ENCODE assay signal across 21 cellular contexts in the genomic region with DNA sequence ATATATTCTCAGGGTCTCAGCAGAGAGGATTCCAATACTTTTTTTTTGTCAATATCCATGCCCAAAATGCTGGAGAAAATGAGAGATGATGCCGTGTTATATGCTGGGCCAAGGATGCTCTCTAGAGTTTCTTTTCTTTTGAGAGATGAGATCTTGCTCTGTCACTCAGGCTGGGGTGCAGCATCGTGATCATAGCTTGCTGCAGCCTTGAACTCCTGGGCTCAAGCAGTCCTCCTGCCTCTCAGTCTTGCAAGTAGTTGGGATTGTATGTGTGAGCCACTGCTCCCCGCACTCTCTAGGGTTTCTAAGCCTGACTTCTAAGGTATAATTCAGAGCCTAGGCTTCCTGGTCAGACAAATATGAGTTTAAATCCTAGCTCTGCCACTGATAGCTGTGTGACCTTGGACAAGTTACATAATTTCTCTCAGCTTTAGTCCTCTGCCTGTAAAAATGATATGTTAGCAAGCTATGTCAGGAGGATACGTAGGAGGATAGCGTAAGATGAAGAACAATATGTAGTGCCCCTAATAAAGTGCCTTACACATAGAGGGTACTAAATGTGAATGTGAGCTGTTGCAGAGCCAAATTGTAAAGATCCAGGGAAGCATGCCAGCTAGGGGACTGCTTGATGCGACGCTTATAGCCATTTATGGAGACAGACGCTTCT. TPM values are rescaled to one million over a fixed set of nuclear protein-coding genes. Genes with fewer than 3 reads are reported as not detected.
DNase-seq lines count a peak whose midpoint lies in the region; ATAC-seq, FAIRE-seq and TF ChIP-seq lines count a peak whose summit lies in the region.
"Had no signal": no experiment of that assay in that cellular context is flagged by ENCODE, and none has a peak within 500 bp of the region (broad histone marks: within the 10 kb centered on the region; RNA-seq: fewer than 3 reads in every experiment).

No MANE protein-coding gene starts in this region.

- no peak overlapping the region for H3K4me3 ChIP-seq in K562
- H3K4me3 ChIP-seq in kidney (ENCODE audit: low read length in 2 of 2), result no peak overlapping the region
- H3K4me3 ChIP-seq: hepatocyte, left lung, skin epidermis had no signal

- H3K27ac ChIP-seq in H9 (ENCODE audit: insufficient read length, low read depth, low read length) (no peak overlapping the region), K562 (ENCODE audit: extremely low read depth, low read depth, low read length) (no peak overlapping the region), substantia nigra (ENCODE audit: low read depth, low read length, poor library complexity, severe bottlenecking) (peak overlapping the region; percentile 58), kidney (ENCODE audit: low read depth in 2 of 2, low read length in 2 of 2) (peak overlapping the region in 1 of 2 donors; percentile 3)
- H3K27ac ChIP-seq: hepatocyte, KMS-11 had no signal

- no peaks in the 10 kb centered on the region for H3K79me1 ChIP-seq in H9 (ENCODE audit: insufficient read depth, low read depth, low read length, poor library complexity, severe bottlenecking)

- peaks cover 52% of the 10 kb centered on the region for H3K27me3 Mint-ChIP-seq in H9 (ENCODE audit: low read depth)
- H3K27me3 Mint-ChIP-seq in activated T-cell treated with anti-CD3 and anti-CD28 coated beads, Interleukin-2, amount 50 U/mL, for 4 hours (ENCODE audit: low read depth), result no peaks in the 10 kb centered on the region
- H3K27me3 Mint-ChIP-seq: stimulated activated naive CD8-positive, alpha-beta T cell treated with anti-CD3 and anti-CD28 coated beads, Interleukin-15, amount 100 ng/mL, for 72 hours had no signal

- H4K5ac ChIP-seq in H9 (ENCODE audit: insufficient read length, low read depth, low read length), result no peak overlapping the region

- POLR2A ChIA-PET in K562 (lab: Yijun Ruan, JAX), result interaction anchor here (0.6 to 5.6 kb wide), 10 partner anchors 8 to 729 kb away, joined by 3 to 35 read pairs (median 4); a partner anchor contains a TSS

- H3K56ac ChIP-seq in H9 (ENCODE audit: insufficient read length, low read depth, low read length), result no peak overlapping the region

- H3K4me1 Mint-ChIP-seq in H9, result peaks cover 37 to 39% of the 10 kb centered on the region in 2 experiments
- peaks cover 13% of the 10 kb centered on the region for H3K4me1 Mint-ChIP-seq in activated T-cell treated with anti-CD3 and anti-CD28 coated beads, Interleukin-2, amount 50 U/mL, for 4 hours (ENCODE audit: low read depth)

- H3K4me2 ChIP-seq in H9 (ENCODE audit: insufficient read depth, insufficient read length, low read length) (no peak overlapping the region), K562 (ENCODE audit: insufficient read depth, low read length) (no peak overlapping the region)

- no peak overlapping the region for H2BK15ac ChIP-seq in H9 (ENCODE audit: low read depth, low read length)

- H3K4me1 ChIP-seq in H9 (ENCODE audit: insufficient read depth, low read length) (peaks cover 5% of the 10 kb centered on the region), K562 (replicated peaks in 1 of 2; ENCODE audit: control insufficient read depth in 2 of 2, insufficient read depth in 2 of 2, low read length in 2 of 2) (peaks cover 16 to 23% of the 10 kb centered on the region in 2 experiments), kidney (ENCODE audit: control insufficient read depth in 1 of 2, insufficient read depth in 1 of 2, low read depth in 1 of 2, low read length in 2 of 2) (peaks cover 3 to 4% of the 10 kb centered on the region in 2 donors)

- no peak overlapping the region for H2BK120ac ChIP-seq in H9 (ENCODE audit: low read depth, low read length, poor library complexity, severe bottlenecking)

- in situ Hi-C loops in K562 (cut with MboI), result no loop called here

- CTCF ChIA-PET in K562 (lab: Yijun Ruan, JAX; ENCODE audit: low intra/inter-chr PET ratio), result no interaction called here

- no peaks in the 10 kb centered on the region for H3K27me3 ChIP-seq in H9 (ENCODE audit: insufficient read depth, low read length)
- H3K27me3 ChIP-seq in K562 (ENCODE audit: control insufficient read depth in 2 of 2, insufficient read depth in 2 of 2, low read length in 2 of 2), result no peaks in the 10 kb centered on the region
- H3K27me3 ChIP-seq: left lung had no signal

- TF ChIP-seq CTCF in H9 (conservative IDR thresholded peaks at IDR 0.05) (no peak), K562 (IDR thresholded peaks at IDR 0.05 in 2 of 3, conservative IDR thresholded peaks at IDR 0.05 in 1 of 3; ENCODE audit: insufficient read depth in 2 of 3, low read depth in 1 of 3, low read length in 3 of 3) (no peak), kidney (IDR thresholded peaks at IDR 0.05; ENCODE audit: borderline replicate concordance, extremely low read depth, insufficient read depth) (no peak)

- FAIRE-seq in K562 (lab: Jason Lieb, UNC) (no peak), kidney (lab: Jason Lieb, UNC) (no peak)
- FAIRE-seq: colon had no signal

- H3K18ac ChIP-seq in H9 (ENCODE audit: insufficient read length, low read depth, low read length), result no peak overlapping the region

- no peak overlapping the region for H4K91ac ChIP-seq in H9 (ENCODE audit: insufficient read length, low read depth, low read length)

- no peak overlapping the region for H3K9ac ChIP-seq in H9 (ENCODE audit: extremely low read depth, insufficient read length, low read length)
- H3K9ac ChIP-seq in K562 (ENCODE audit: insufficient read depth in 1 of 2, low read depth in 2 of 2, low read length in 2 of 2), result no peak overlapping the region
- H3K9ac ChIP-seq in kidney (ENCODE audit: low read length in 2 of 2), result no peak overlapping the region
- H3K9ac ChIP-seq: KMS-11 had no signal

- no peak for DNase-seq in H9
- peak in 1 of 4 experiments; percentile 37 for DNase-seq in K562 (ENCODE audit: extremely low read depth in 1 of 4, low spot score in 3 of 4)
- DNase-seq in islet precursor cell, result peak; percentile 29
- DNase-seq in substantia nigra (lab: John Stamatoyannopoulos, UW), result peak in 2 of 49 donors; percentile 4 to 45
- no peak for DNase-seq in NCI-H1048 (lab: John Stamatoyannopoulos, UW)
- no peak for DNase-seq in kidney
- DNase-seq in activated T-cell treated with anti-CD3 and anti-CD28 coated beads, Interleukin-2, amount 50 U/mL, for 4 hours, result no peak
- DNase-seq: activated CD4-positive, alpha-beta T cell treated with anti-CD3 and anti-CD28 coated beads for 1 hour; activated CD8-positive, alpha-beta memory T cell treated with anti-CD3 and anti-CD28 coated beads, Interleukin-2, amount 50 U/mL, for 4 hours; erythroblast; HCEC 1CT; left lung; NCI-H526 treated with DMSO at 0.1 percent for 48 hours; stimulated activated naive CD8-positive, alpha-beta T cell treated with anti-CD3 and anti-CD28 coated beads, Interleukin-15, amount 100 ng/mL, for 72 hours; T-helper 2 cell had no signal

- no peaks in the 10 kb centered on the region for H3K9me3 Mint-ChIP-seq in H9
- no peaks in the 10 kb centered on the region for H3K9me3 Mint-ChIP-seq in activated T-cell treated with anti-CD3 and anti-CD28 coated beads, Interleukin-2, amount 50 U/mL, for 4 hours
- H3K9me3 Mint-ChIP-seq: stimulated activated naive CD8-positive, alpha-beta T cell treated with anti-CD3 and anti-CD28 coated beads, Interleukin-15, amount 100 ng/mL, for 72 hours had no signal

- H3K79me2 ChIP-seq in H9 (ENCODE audit: insufficient read depth, low read length) (no peaks in the 10 kb centered on the region), K562 (ENCODE audit: control insufficient read depth, insufficient read depth, low read length) (peaks cover 1% of the 10 kb centered on the region; the same call in 1 of the 3 replicates)
- H3K79me2 ChIP-seq: hepatocyte had no signal

- no peaks in the 10 kb centered on the region for H3K9me3 ChIP-seq in H9 (ENCODE audit: control insufficient read depth, low read depth, low read length)
- H3K9me3 ChIP-seq in K562 (replicated peaks; ENCODE audit: control insufficient read depth, insufficient read depth, low read depth, low read length), result no peaks in the 10 kb centered on the region
- H3K9me3 ChIP-seq in kidney (ENCODE audit: control insufficient read depth in 1 of 2, low read length in 2 of 2), result no peaks in the 10 kb centered on the region
- H3K9me3 ChIP-seq: left lung had no signal

- intact Hi-C loops in K562 (cut with micrococcal nuclease) (loop anchor here (10.0 kb wide), 1 partner anchor 78 kb away; no protein-coding TSS in a partner anchor), kidney (cut with DNase I) (no loop called here)

- peaks cover 4% of the 10 kb centered on the region for H3K23me2 ChIP-seq in H9 (ENCODE audit: insufficient read length, low read depth, low read length, poor library complexity, severe bottlenecking)

- H3K14ac ChIP-seq in H9 (ENCODE audit: insufficient read depth, low read length), result no peak overlapping the region

- H2AFZ ChIP-seq in H9 (ENCODE audit: low read length) (no peak overlapping the region), K562 (ENCODE audit: low read depth, low read length) (no peak overlapping the region)
- H2AFZ ChIP-seq: hepatocyte had no signal

- no peak overlapping the region for H2BK5ac ChIP-seq in H9 (ENCODE audit: insufficient read length, low read length)

- peak overlapping the region in 2 of 3 experiments; percentile 12 to 15; a peak in 1 of 7 replicates for H3K27ac Mint-ChIP-seq in H9
- H3K27ac Mint-ChIP-seq: B cell; stimulated activated naive CD8-positive, alpha-beta T cell treated with anti-CD3 and anti-CD28 coated beads, Interleukin-15, amount 100 ng/mL, for 72 hours had no signal

- TF ChIP-seq RAD21 in K562 (CRISPR knock-in tag; conservative IDR thresholded peaks at IDR 0.05 in 1 of 2, IDR thresholded peaks at IDR 0.05 in 1 of 2), result no peak

- H3K23ac ChIP-seq in H9 (ENCODE audit: insufficient read length, low read depth, low read length), result no peak overlapping the region

- H3K36me3 Mint-ChIP-seq in H9 (ENCODE audit: insufficient read depth in 1 of 3, low read depth in 3 of 3), result peaks cover 0 to 5% (median 0%) of the 10 kb centered on the region in 3 experiments; a peak in 1 of 7 replicates
- H3K36me3 Mint-ChIP-seq in activated T-cell treated with anti-CD3 and anti-CD28 coated beads, Interleukin-2, amount 50 U/mL, for 4 hours (ENCODE audit: insufficient read depth), result no peaks in the 10 kb centered on the region

- no peak overlapping the region for H2BK12ac ChIP-seq in H9 (ENCODE audit: insufficient read length, low read depth, low read length)

- no peak; the same call in 2 of the 3 replicates for ATAC-seq in K562
- no peak for ATAC-seq in HG03139 (IDR thresholded peaks at IDR 0.05; ENCODE audit: unreplicated experiment)
- no peak for ATAC-seq in activated T-cell treated with anti-CD3 and anti-CD28 coated beads, Interleukin-2, amount 50 U/mL, for 4 hours
- ATAC-seq: left lung; stimulated activated naive CD8-positive, alpha-beta T cell treated with anti-CD3 and anti-CD28 coated beads, Interleukin-15, amount 100 ng/mL, for 72 hours had no signal

- no peak overlapping the region for H3T11ph ChIP-seq in H9 (ENCODE audit: low read length)

- BruUV-seq in K562 (replicated peaks; lab: Mats Ljungman, UMichigan), result no TSS peak

- H3K4ac ChIP-seq in H9 (ENCODE audit: low read depth, low read length), result no peak overlapping the region

- no peak for TF ChIP-seq POLR2A in K562 (conservative IDR thresholded peaks at IDR 0.05)

- WGBS in H9 (ENCODE audit: extremely low coverage, insufficient read length, low lambda C conversion rate), result no CpG with 5 or more reads among the region's 8 CpGs
- 62% methylated on average over 8 of the region's 8 CpGs for WGBS in K562 (ENCODE audit: insufficient coverage, low coverage, missing lambda C conversion rate)

- no peak overlapping the region for H2AK5ac ChIP-seq in H9 (ENCODE audit: insufficient read length, low read length)

- no peak overlapping the region for H2BK20ac ChIP-seq in H9 (ENCODE audit: low read depth, low read length, poor library complexity, severe bottlenecking)

- H3K36me3 ChIP-seq in K562 (ENCODE audit: control insufficient read depth, insufficient read depth, low read length) (no peaks in the 10 kb centered on the region), kidney (ENCODE audit: control insufficient read depth in 1 of 2, insufficient read depth in 2 of 2, low read length in 2 of 2) (no peaks in the 10 kb centered on the region)
- H3K36me3 ChIP-seq: left lung had no signal

- TF ChIP-seq EP300 in K562 (IDR thresholded peaks at IDR 0.05; ENCODE audit: low read length), result no peak

- no peak overlapping the region for H4K8ac ChIP-seq in H9 (replicated peaks; ENCODE audit: insufficient read length, low read depth, low read length)

- no peaks in the 10 kb centered on the region for H4K20me1 ChIP-seq in H9 (ENCODE audit: control insufficient read depth, insufficient read depth, insufficient read length)
- H4K20me1 ChIP-seq in K562 (replicated peaks; ENCODE audit: control insufficient read depth, insufficient read depth, low read length), result peaks cover 5% of the 10 kb centered on the region; the same call in 1 of the 2 replicates

- H3K9me1 ChIP-seq in K562 (ENCODE audit: control insufficient read depth, insufficient read depth, low read length), result no peaks in the 10 kb centered on the region

- H3K4me3 Mint-ChIP-seq in H9, result no peak overlapping the region
- H3K4me3 Mint-ChIP-seq in activated T-cell treated with anti-CD3 and anti-CD28 coated beads, Interleukin-2, amount 50 U/mL, for 4 hours, result no peak overlapping the region

RNA-seq across cellular contexts. Expression of a gene that starts 7.3 kb away (rescaled TPM):
- total RNA-seq in H9 (2021) (5.1 and 6.9 TPM in 2 replicates), K562 (2014; rRNA removed) (2.5 and 3.5 TPM in 2 replicates), K562 (2014; rRNA removed; fragmentation: Illumina TruSeq; extraction: Trizol) (3.7 and 3.9 TPM in 2 replicates), K562 (2015; rRNA removed; fragmentation: Illumina TruSeq; extraction: Trizol) (3.0 and 3.7 TPM in 2 replicates), K562 (2021) (3.9 and 6.0 TPM in 2 replicates), kidney (7.2 TPM)
- total RNA-seq in K562 (2011; cell fraction: chromatin; rRNA removed; ENCODE audit: low replicate concordance), result 83.3 and 91.0 TPM in 2 replicates
- total RNA-seq in K562 (2011; cell fraction: nucleolus; rRNA removed), result 31.4 and 33.6 TPM in 2 replicates
- 43.4 and 46.9 TPM in 2 replicates for total RNA-seq in K562 (2011; cell fraction: nucleoplasm; rRNA removed)
- polyA plus RNA-seq in K562 (2011; rRNA removed) (3.9 and 5.0 TPM in 2 replicates), K562 (2014; fragmentation: Illumina TruSeq; extraction: Trizol) (3.7 and 3.8 TPM in 2 replicates), K562 (2014; fragmentation: Nextera tagmentation; extraction: Ambion mirVana) (under 1 TPM; 0.45 to 0.71 TPM), K562 (2014; rRNA removed) (3.6 and 4.8 TPM in 2 replicates), kidney (ENCODE audit: insufficient read depth, low read depth, low replicate concordance) (1.1 TPM)
- 2.4 and 2.6 TPM in 2 replicates for polyA plus RNA-seq in K562 (2011; cell fraction: cytosol; rRNA removed)
- polyA plus RNA-seq in K562 (2011; cell fraction: nucleus; rRNA removed), result 22.8 and 29.8 TPM in 2 replicates
- polyA plus RNA-seq in K562 (2012), result 1.8 and 4.2 TPM in 2 replicates
- polyA minus RNA-seq in K562 (2011; rRNA and poly(A)+ RNA removed), result 7.9 and 8.6 TPM in 2 replicates
- 2.5 TPM in 2 replicates for polyA minus RNA-seq in K562 (2011; cell fraction: cytosol; rRNA and poly(A)+ RNA removed)
- 11.8 and 15.1 TPM in 2 replicates for polyA minus RNA-seq in K562 (2011; cell fraction: nucleus; rRNA and poly(A)+ RNA removed)
- 1 to 10 TPM; 1.9 to 3.6 (median 3.0) TPM for total RNA-seq in activated T-cell treated with anti-CD3 and anti-CD28 coated beads, Interleukin-2, amount 50 U/mL, for 4 hours

RNA-seq across cellular contexts. Expression of a gene that starts 34.1 kb away (rescaled TPM):
- total RNA-seq in H9 (2021) (42.5 and 42.8 TPM in 2 replicates), K562 (2014; rRNA removed) (30.6 and 37.0 TPM in 2 replicates), K562 (2014; rRNA removed; fragmentation: Illumina TruSeq; extraction: Trizol) (58.6 and 67.7 TPM in 2 replicates), K562 (2015; rRNA removed; fragmentation: Illumina TruSeq; extraction: Trizol) (48.8 and 54.1 TPM in 2 replicates), K562 (2021) (43.3 and 48.9 TPM in 2 replicates), kidney (17.4 TPM)
- total RNA-seq in K562 (2011; cell fraction: chromatin; rRNA removed; ENCODE audit: low replicate concordance), result 17.7 and 33.3 TPM in 2 replicates
- total RNA-seq in K562 (2011; cell fraction: nucleolus; rRNA removed), result 12.5 and 13.2 TPM in 2 replicates
- 19.1 and 35.8 TPM in 2 replicates for total RNA-seq in K562 (2011; cell fraction: nucleoplasm; rRNA removed)
- polyA plus RNA-seq in K562 (2011; rRNA removed) (43.3 and 64.9 TPM in 2 replicates), K562 (2014; fragmentation: Illumina TruSeq; extraction: Trizol) (49.7 and 60.8 TPM in 2 replicates), K562 (2014; fragmentation: Nextera tagmentation; extraction: Ambion mirVana) (10 to 100 TPM; 51.6 to 57.8 TPM), K562 (2014; rRNA removed) (42.8 and 47.7 TPM in 2 replicates), kidney (ENCODE audit: insufficient read depth, low read depth, low replicate concordance) (6.6 TPM)
- 14.2 and 23.3 TPM in 2 replicates for polyA plus RNA-seq in K562 (2011; cell fraction: cytosol; rRNA removed)
- polyA plus RNA-seq in K562 (2011; cell fraction: nucleus; rRNA removed), result 8.9 and 9.2 TPM in 2 replicates
- 25.3 and 44.8 TPM in 2 replicates for polyA plus RNA-seq in K562 (2012)
- polyA minus RNA-seq in K562 (2011; rRNA and poly(A)+ RNA removed), result 36.0 and 41.6 TPM in 2 replicates
- 9.2 and 21.6 TPM in 2 replicates for polyA minus RNA-seq in K562 (2011; cell fraction: cytosol; rRNA and poly(A)+ RNA removed)
- polyA minus RNA-seq in K562 (2011; cell fraction: nucleus; rRNA and poly(A)+ RNA removed), result 5.8 and 8.3 TPM in 2 replicates
- 10 to 100 TPM; 41.6 to 48.8 (median 44.4) TPM for total RNA-seq in activated T-cell treated with anti-CD3 and anti-CD28 coated beads, Interleukin-2, amount 50 U/mL, for 4 hours

RNA-seq across cellular contexts. Expression of a gene that starts 34.1 kb away (rescaled TPM):
- total RNA-seq in H9 (2021) (18.7 and 20.9 TPM in 2 replicates), K562 (2014; rRNA removed) (7.9 and 9.8 TPM in 2 replicates), K562 (2014; rRNA removed; fragmentation: Illumina TruSeq; extraction: Trizol) (19.1 and 19.7 TPM in 2 replicates), K562 (2015; rRNA removed; fragmentation: Illumina TruSeq; extraction: Trizol) (15.4 and 16.1 TPM in 2 replicates), K562 (2021) (18.9 and 20.4 TPM in 2 replicates), kidney (21.1 TPM)
- total RNA-seq in K562 (2011; cell fraction: chromatin; rRNA removed; ENCODE audit: low replicate concordance), result 13.6 and 19.2 TPM in 2 replicates
- 6.5 and 6.7 TPM in 2 replicates for total RNA-seq in K562 (2011; cell fraction: nucleolus; rRNA removed)
- 13.9 and 23.0 TPM in 2 replicates for total RNA-seq in K562 (2011; cell fraction: nucleoplasm; rRNA removed)
- polyA plus RNA-seq in K562 (2011; rRNA removed) (14.0 and 14.8 TPM in 2 replicates), K562 (2014; fragmentation: Illumina TruSeq; extraction: Trizol) (17.0 and 17.9 TPM in 2 replicates), K562 (2014; fragmentation: Nextera tagmentation; extraction: Ambion mirVana) (1 to 10 TPM; 3.9 to 7.2 TPM), K562 (2014; rRNA removed) (9.5 and 10.8 TPM in 2 replicates), kidney (ENCODE audit: insufficient read depth, low read depth, low replicate concordance) (8.6 TPM)
- 9.5 and 14.7 TPM in 2 replicates for polyA plus RNA-seq in K562 (2011; cell fraction: cytosol; rRNA removed)
- polyA plus RNA-seq in K562 (2011; cell fraction: nucleus; rRNA removed), result 6.4 and 7.7 TPM in 2 replicates
- polyA plus RNA-seq in K562 (2012), result 10.3 and 17.1 TPM in 2 replicates
- polyA minus RNA-seq in K562 (2011; rRNA and poly(A)+ RNA removed), result 17.0 and 25.0 TPM in 2 replicates
- 5.6 and 7.8 TPM in 2 replicates for polyA minus RNA-seq in K562 (2011; cell fraction: cytosol; rRNA and poly(A)+ RNA removed)
- 4.4 and 7.0 TPM in 2 replicates for polyA minus RNA-seq in K562 (2011; cell fraction: nucleus; rRNA and poly(A)+ RNA removed)
- 10 to 100 TPM; 13.6 to 17.0 (median 15.8) TPM for total RNA-seq in activated T-cell treated with anti-CD3 and anti-CD28 coated beads, Interleukin-2, amount 50 U/mL, for 4 hours
